21 cellular contexts compared by ENCODE assay signal in the genomic region with DNA sequence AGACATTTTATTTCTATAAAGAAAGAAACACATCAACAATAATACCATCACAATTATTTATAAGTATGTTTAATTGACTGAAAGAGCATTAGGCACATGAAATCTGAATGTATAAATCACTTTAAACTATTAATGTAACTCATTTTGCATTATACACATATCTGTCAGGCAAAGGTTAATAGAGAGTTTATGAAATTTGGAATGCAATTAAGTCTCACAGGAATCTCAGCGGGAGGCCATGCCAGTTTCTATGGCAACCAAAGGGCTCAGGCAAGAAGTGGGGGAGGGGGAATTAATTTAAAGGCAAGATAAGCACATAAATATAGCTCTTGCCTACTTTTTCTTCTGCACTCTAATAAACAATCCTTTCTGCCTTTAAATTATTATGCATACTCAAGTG.
A peak's percentile ranks its signal among the peaks of the same experiment; 100 is the strongest.
DNase-seq lines count a peak whose midpoint lies in the region; ATAC-seq, FAIRE-seq and TF ChIP-seq lines count a peak whose summit lies in the region.
"Had no signal": no experiment of that assay in that cellular context is flagged by ENCODE, and none has a peak within 500 bp of the region (broad histone marks: within the 10 kb centered on the region; RNA-seq: fewer than 3 reads in every experiment).

No MANE protein-coding gene starts in this region.

- H3K27me3 ChIP-seq in cardiac muscle cell (no peaks in the 10 kb centered on the region), astrocyte (ENCODE audit: insufficient read depth, low read length) (no peaks in the 10 kb centered on the region), BE2C (no peaks in the 10 kb centered on the region)
- H3K27me3 ChIP-seq: upper lobe of right lung had no signal

- no peaks in the 10 kb centered on the region for H3K9me3 Mint-ChIP-seq in astrocyte (ENCODE audit: unreplicated experiment)
- H3K9me3 Mint-ChIP-seq: activated CD8-positive, alpha-beta T cell treated with anti-CD3 and anti-CD28 coated beads for 36 hours had no signal

- no peak overlapping the region for H3K4me2 ChIP-seq in astrocyte (ENCODE audit: low read length)
- H3K4me2 ChIP-seq: A549 had no signal

- peaks cover 25% of the 10 kb centered on the region for H3K4me1 Mint-ChIP-seq in astrocyte (ENCODE audit: low read depth, unreplicated experiment)
- H3K4me1 Mint-ChIP-seq: CD4-positive, CD25-positive, alpha-beta regulatory T cell had no signal

- intact Hi-C loops in left cardiac atrium (cut with DNase I), result no loop called here

- no peak for FAIRE-seq in astrocyte (lab: Jason Lieb, UNC)
- FAIRE-seq: A549 had no signal

- peak overlapping the region; percentile 84 for H3K27ac ChIP-seq in cardiac muscle cell
- H3K27ac ChIP-seq in astrocyte (ENCODE audit: low read depth, low read length), result no peak overlapping the region
- H3K27ac ChIP-seq: A549, upper lobe of right lung, VCaP had no signal

- H3K27ac Mint-ChIP-seq in astrocyte (ENCODE audit: unreplicated experiment), result peak overlapping the region; percentile 59
- H3K27ac Mint-ChIP-seq: activated CD8-positive, alpha-beta T cell treated with anti-CD3 and anti-CD28 coated beads for 36 hours; activated naive CD8-positive, alpha-beta T cell; CD4-positive, CD25-positive, alpha-beta regulatory T cell; effector memory CD8-positive, alpha-beta T cell had no signal

- no peaks in the 10 kb centered on the region for H3K36me3 Mint-ChIP-seq in astrocyte (ENCODE audit: low read depth, unreplicated experiment)
- H3K36me3 Mint-ChIP-seq: activated naive CD8-positive, alpha-beta T cell; CD4-positive, CD25-positive, alpha-beta regulatory T cell had no signal

- no peak overlapping the region for H3K4me3 ChIP-seq in cardiac muscle cell
- H3K4me3 ChIP-seq in astrocyte (ENCODE audit: insufficient read depth, low read depth, low read length), result no peak overlapping the region
- no peak overlapping the region for H3K4me3 ChIP-seq in BE2C (ENCODE audit: low read depth, low read length)
- H3K4me3 ChIP-seq: A549, upper lobe of right lung had no signal

- DNase-seq in cardiac muscle cell (ENCODE audit: low read depth in 1 of 2, low spot score in 1 of 2) (peak in 1 of 2 donors; percentile 70), left cardiac atrium (no peak), astrocyte (ENCODE audit: low read depth) (no peak), kidney glomerular epithelial cell (lab: John Stamatoyannopoulos, UW) (peak; percentile 25), BE2C (no peak), T-helper 2 cell (no peak), NCI-H1092 treated with DMSO at 0.1 percent for 48 hours (lab: John Stamatoyannopoulos, UW) (no peak)
- DNase-seq: activated CD8-positive, alpha-beta T cell treated with anti-CD3 and anti-CD28 coated beads for 36 hours; activated T-cell treated with anti-CD3 and anti-CD28 coated beads, Interleukin-2, amount 50 U/mL, for 48 hours; CD4-positive, CD25-positive, alpha-beta regulatory T cell; effector memory CD8-positive, alpha-beta T cell; Karpas-422; NCI-H1436; NCI-H82; stimulated activated naive CD8-positive, alpha-beta T cell treated with anti-CD3 and anti-CD28 coated beads, Interleukin-15, Interleukin-2, amounts not matched to agents 100 U/mL and 50 U/mL, for 24 hours; SW 1271; upper lobe of right lung had no signal

- H4K20me1 ChIP-seq in astrocyte (ENCODE audit: insufficient read depth, low read length), result no peaks in the 10 kb centered on the region

- no peaks in the 10 kb centered on the region for H3K27me3 Mint-ChIP-seq in astrocyte (ENCODE audit: low read depth, unreplicated experiment)
- H3K27me3 Mint-ChIP-seq: activated CD8-positive, alpha-beta T cell treated with anti-CD3 and anti-CD28 coated beads for 36 hours; CD4-positive, CD25-positive, alpha-beta regulatory T cell had no signal

- ATAC-seq in left cardiac atrium (no peak), GM19463 (IDR thresholded peaks at IDR 0.05; ENCODE audit: unreplicated experiment) (no peak)
- ATAC-seq: A549; activated CD8-positive, alpha-beta T cell treated with anti-CD3 and anti-CD28 coated beads for 36 hours; effector memory CD8-positive, alpha-beta T cell; stimulated activated naive CD8-positive, alpha-beta T cell treated with anti-CD3 and anti-CD28 coated beads, Interleukin-15, Interleukin-2, amounts not matched to agents 100 U/mL and 50 U/mL, for 24 hours; upper lobe of right lung had no signal

- no peak overlapping the region for H2AFZ ChIP-seq in astrocyte (ENCODE audit: low read depth, low read length)

- peak overlapping the region; percentile 36 for H3K4me3 Mint-ChIP-seq in astrocyte (ENCODE audit: unreplicated experiment)
- H3K4me3 Mint-ChIP-seq: activated CD8-positive, alpha-beta T cell treated with anti-CD3 and anti-CD28 coated beads for 36 hours; activated naive CD8-positive, alpha-beta T cell; CD4-positive, CD25-positive, alpha-beta regulatory T cell; effector memory CD8-positive, alpha-beta T cell had no signal

- no peak overlapping the region for H3K9ac ChIP-seq in astrocyte (ENCODE audit: low read length)

- H3K4me1 ChIP-seq in cardiac muscle cell (ENCODE audit: low read depth) (peaks cover 46% of the 10 kb centered on the region), astrocyte (ENCODE audit: insufficient read depth, low read length) (no peaks in the 10 kb centered on the region), BE2C (peaks cover 21% of the 10 kb centered on the region)
- H3K4me1 ChIP-seq: A549, upper lobe of right lung had no signal

- no peaks in the 10 kb centered on the region for H3K79me2 ChIP-seq in astrocyte (ENCODE audit: insufficient read depth, low read length)

- TF ChIP-seq CTCF in cardiac muscle cell (IDR thresholded peaks at IDR 0.05; ENCODE audit: low read depth, low read length) (no peak), astrocyte (IDR thresholded peaks at IDR 0.05; ENCODE audit: insufficient read depth, low read depth, low read length) (no peak), BE2C (IDR thresholded peaks at IDR 0.05; ENCODE audit: low read depth, low read length) (no peak)

- H3K9me3 ChIP-seq in cardiac muscle cell (ENCODE audit: low read depth) (no peaks in the 10 kb centered on the region), astrocyte (ENCODE audit: insufficient read depth, low read depth, low read length) (no peaks in the 10 kb centered on the region), BE2C (no peaks in the 10 kb centered on the region)
- H3K9me3 ChIP-seq: A549, upper lobe of right lung had no signal

- H3K36me3 ChIP-seq in cardiac muscle cell (no peaks in the 10 kb centered on the region), astrocyte (ENCODE audit: insufficient read depth, low read length) (no peaks in the 10 kb centered on the region), BE2C (no peaks in the 10 kb centered on the region)
- H3K36me3 ChIP-seq: upper lobe of right lung had no signal
